Comparison of ENCODE assay signal across 26 cellular contexts in genomic region chr11:121743285-121743684, GRCh38.
A peak's percentile ranks its signal among the peaks of the same experiment; 100 is the strongest.
DNase-seq lines count a peak whose midpoint lies in the region; ATAC-seq and TF ChIP-seq lines count a peak whose summit lies in the region.
"Had no signal": no experiment of that assay in that cellular context is flagged by ENCODE, and none has a peak within 500 bp of the region (broad histone marks: within the 10 kb centered on the region; RNA-seq: fewer than 3 reads in every experiment).

No MANE protein-coding gene starts in this region.

- DNase-seq in left ventricle myocardium inferior (no peak), heart left ventricle (no peak), thoracic aorta (ENCODE audit: low spot score) (no peak), T-helper 9 cell (no peak), adrenal gland (no peak)
- DNase-seq: 8988T, ACHN, Calu3, DMS79 treated with DMSO at 0.1 percent for 48 hours, GF-D8, GOT3, HFFc6, MM.1S, NCI-H1417, NCI-H1694, NCI-H2029 treated with DMSO at 0.1 percent for 48 hours, NCI-H226, NCI-H510A, NCI-H69, Peyer's patch, SIG-M5 had no signal

- WGBS in heart left ventricle, 4 donors: 94 to 99% (median 95%) methylated on average over 1 of the region's 1 CpG
- WGBS in adrenal gland, 4 donors: 89 to 98% (median 97%) methylated on average over 1 of the region's 1 CpG

- H3K36me3 ChIP-seq in left ventricle myocardium inferior (no peaks in the 10 kb centered on the region), heart left ventricle (no peaks in the 10 kb centered on the region), muscle layer of duodenum (ENCODE audit: control insufficient read depth in 1 of 2, insufficient read depth in 2 of 2, low read length in 2 of 2) (no peaks in the 10 kb centered on the region), thoracic aorta (no peaks in the 10 kb centered on the region), adrenal gland (replicated peaks in 1 of 2) (no peaks in the 10 kb centered on the region)
- H3K36me3 ChIP-seq: HAP-1, Peyer's patch had no signal

- no peak for TF ChIP-seq POLR2A in heart left ventricle (IDR thresholded peaks at IDR 0.05)
- no peak for TF ChIP-seq POLR2A in adrenal gland (IDR thresholded peaks at IDR 0.05)

- ATAC-seq in heart left ventricle (no peak), thoracic aorta (ENCODE audit: insufficient number of reproducible peaks, low FRiP score, low read depth) (no peak), GM18517 (IDR thresholded peaks at IDR 0.05; ENCODE audit: unreplicated experiment) (no peak)

- H3K27ac ChIP-seq in left ventricle myocardium inferior (replicated peaks) (peak overlapping the region; percentile 87), heart left ventricle (peak overlapping the region in 5 of 12 donors; percentile 81 to 89 (median 88)), muscle layer of duodenum (ENCODE audit: low read length) (peak overlapping the region; percentile 89), thoracic aorta (peak overlapping the region; percentile 94 to 96), adrenal gland (peak overlapping the region in 1 of 5 donors; percentile 85)
- H3K27ac ChIP-seq: HL-60, KMS-11 had no signal

- H3K4me3 ChIP-seq in left ventricle myocardium inferior (no peak overlapping the region), heart left ventricle (no peak overlapping the region), muscle layer of duodenum (ENCODE audit: low read depth in 1 of 2, low read length in 2 of 2) (no peak overlapping the region), thoracic aorta (no peak overlapping the region), adrenal gland (no peak overlapping the region)
- H3K4me3 ChIP-seq: HAP-1, Peyer's patch had no signal

- no peaks in the 10 kb centered on the region for H3K27me3 ChIP-seq in left ventricle myocardium inferior (ENCODE audit: low read depth)
- H3K27me3 ChIP-seq in heart left ventricle: no peaks in the 10 kb centered on the region
- H3K27me3 ChIP-seq in muscle layer of duodenum (ENCODE audit: low read depth, low read length): no peaks in the 10 kb centered on the region
- H3K27me3 ChIP-seq in thoracic aorta (replicated peaks; ENCODE audit: insufficient read depth): no peaks in the 10 kb centered on the region
- no peaks in the 10 kb centered on the region for H3K27me3 ChIP-seq in adrenal gland
- H3K27me3 ChIP-seq: Peyer's patch had no signal

- TF ChIP-seq CTCF in left ventricle myocardium inferior (IDR thresholded peaks at IDR 0.05; ENCODE audit: borderline replicate concordance) (no peak), heart left ventricle (IDR thresholded peaks at IDR 0.05) (no peak), thoracic aorta (IDR thresholded peaks at IDR 0.05) (no peak), adrenal gland (IDR thresholded peaks at IDR 0.05) (no peak)

- H3K4me1 ChIP-seq in left ventricle myocardium inferior (peaks cover 31% of the 10 kb centered on the region), heart left ventricle (peaks cover 0 to 28% (median 19%) of the 10 kb centered on the region in 12 donors), muscle layer of duodenum (ENCODE audit: control insufficient read depth in 1 of 2, insufficient read depth in 2 of 2, low read length in 2 of 2) (peaks cover 0 to 7% of the 10 kb centered on the region in 2 donors), thoracic aorta (ENCODE audit: control insufficient read depth in 1 of 2, low read depth in 2 of 2) (peaks cover 11 to 52% of the 10 kb centered on the region in 2 donors), adrenal gland (replicated peaks in 1 of 2) (no peaks in the 10 kb centered on the region)
- H3K4me1 ChIP-seq: HAP-1, Peyer's patch had no signal

- intact Hi-C loops in left ventricle myocardium inferior (cut with micrococcal nuclease): no loop called here
- intact Hi-C loops in heart left ventricle (cut with DNase I): loop anchor here in 5 of 10 donors (2.0 to 10.0 kb wide), 5 partner anchors 46 to 362 kb away; no protein-coding TSS in a partner anchor
- intact Hi-C loops in adrenal gland (cut with DNase I): no loop called here

- H3K9me3 ChIP-seq in left ventricle myocardium inferior (replicated peaks) (peaks cover 15% of the 10 kb centered on the region), heart left ventricle (peaks cover 0 to 18% (median 7%) of the 10 kb centered on the region in 12 donors), muscle layer of duodenum (ENCODE audit: control insufficient read depth in 1 of 2, low read length in 2 of 2) (peaks cover 3 to 7% of the 10 kb centered on the region in 2 donors), thoracic aorta (no peaks in the 10 kb centered on the region), adrenal gland (replicated peaks in 1 of 3) (no peaks in the 10 kb centered on the region)
- H3K9me3 ChIP-seq: Peyer's patch had no signal
